In genomic region chr10:132835848-132836233, GRCh38 we compare ENCODE assay signal across 26 cellular contexts. TPM values are rescaled to one million over a fixed set of nuclear protein-coding genes. Genes with fewer than 3 reads are reported as not detected.
"Had no signal": no experiment of that assay in that cellular context is flagged by ENCODE, and none has a peak within 500 bp of the region (broad histone marks: within the 10 kb centered on the region; RNA-seq: fewer than 3 reads in every experiment).

No MANE protein-coding gene starts in this region.

- ATAC-seq: effector memory CD8-positive, alpha-beta T cell; upper lobe of right lung had no signal

- DNase-seq: activated CD4-positive, alpha-beta T cell treated with anti-CD3 and anti-CD28 coated beads, Interleukin-2, amount 10 ng/mL, durations not matched to agents 7 days and 5 days; activated CD4-positive, CD25-positive, alpha-beta regulatory T cell treated with anti-CD3 and anti-CD28 coated beads, Interleukin-2, amount 50 U/mL, for 72 hours; activated CD8-positive, alpha-beta memory T cell treated with anti-CD3 and anti-CD28 coated beads for 24 hours; activated effector memory CD4-positive, alpha-beta T cell treated with Interleukin-2 at 50 U/mL for 16 hours; activated naive CD4-positive, alpha-beta T cell treated with anti-CD3 and anti-CD28 coated beads, Interleukin-2, amount 10 ng/mL, durations not matched to agents 7 days and 5 days; activated T-cell treated with anti-CD3 and anti-CD28 coated beads, Interleukin-2, amount 50 U/mL, for 48 hours; colonic mucosa; effector memory CD8-positive, alpha-beta T cell; foreskin melanocyte; glutamatergic neuron; left cardiac atrium; stimulated activated CD4-positive, alpha-beta T cell treated with anti-CD3 and anti-CD28 coated beads, Interleukin-4, amount 100 ng/mL, for 1 hour; stimulated activated naive CD4-positive, alpha-beta T cell; T-helper 1 cell; upper lobe of right lung; WERI-Rb-1 had no signal

- H3K4me3 ChIP-seq: colonic mucosa, hepatocyte, sigmoid colon, spleen, upper lobe of right lung had no signal

- H3K9me3 ChIP-seq: colonic mucosa, sigmoid colon, upper lobe of right lung had no signal

- H3K27ac ChIP-seq: colonic mucosa, hepatocyte, parathyroid adenoma, sigmoid colon, spleen, upper lobe of right lung, WERI-Rb-1 had no signal

- H3K36me3 ChIP-seq: colonic mucosa, sigmoid colon, spleen, upper lobe of right lung, WERI-Rb-1 had no signal

- H3K4me1 ChIP-seq: colonic mucosa, parathyroid adenoma, upper lobe of right lung had no signal

RNA-seq across cellular contexts. Expression of gene NKX6-2, which starts 49.9 kb away (rescaled TPM):
- total RNA-seq: activated CD4-positive, alpha-beta T cell treated with anti-CD3 and anti-CD28 coated beads, Interleukin-2, amount 10 ng/mL, durations not matched to agents 7 days and 5 days; bronchial epithelial cell; colonic mucosa; endothelial cell of umbilical vein; left cardiac atrium; liver; mononuclear cell; myocyte; sigmoid colon; spleen; subcutaneous adipose tissue; upper lobe of right lung had no signal
